In the genomic region with DNA sequence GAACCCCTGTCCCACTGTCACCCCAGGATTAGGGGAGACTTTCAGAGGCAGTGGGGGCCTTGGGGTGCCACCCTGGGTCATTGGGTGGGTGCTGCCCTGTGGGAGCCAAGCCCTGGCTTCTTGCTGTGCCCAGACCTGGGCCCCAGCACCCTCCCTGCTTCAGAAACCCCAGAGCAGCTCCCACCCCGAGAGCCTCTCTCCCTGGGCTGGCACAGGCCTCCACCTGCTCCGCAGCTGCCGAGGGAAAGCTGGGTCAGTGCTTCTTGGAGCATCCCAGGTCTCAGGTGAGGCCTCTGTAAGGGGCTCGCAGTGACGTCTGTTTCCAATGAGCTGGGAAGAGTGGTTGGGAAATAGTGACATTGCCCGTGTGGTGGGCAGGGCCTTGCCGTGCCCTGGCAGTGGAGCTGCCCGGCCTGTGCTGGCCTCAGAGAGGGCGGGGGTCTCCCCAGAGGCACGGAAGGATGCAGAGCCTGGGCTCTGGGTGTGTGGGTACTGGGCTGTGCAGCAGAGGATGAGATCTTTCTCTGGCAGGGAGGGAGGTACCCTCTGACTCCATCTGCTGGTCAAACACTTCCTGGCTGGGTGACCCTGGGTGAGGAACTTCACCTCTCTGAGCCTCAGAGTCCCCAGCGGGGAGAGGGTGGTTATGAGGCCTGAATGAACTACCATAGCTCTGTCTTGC, we compare ENCODE assay signal across 8 cellular contexts. TPM values are rescaled to one million over a fixed set of nuclear protein-coding genes. Genes with fewer than 3 reads are reported as not detected.
DNase-seq lines count a peak whose midpoint lies in the region; ATAC-seq and TF ChIP-seq lines count a peak whose summit lies in the region.

No MANE protein-coding gene starts in this region.

- no peaks in the 10 kb centered on the region for H3K36me3 ChIP-seq in breast epithelium
- peaks cover 0 to 73% (median 40%) of the 10 kb centered on the region in 4 donors for H3K36me3 ChIP-seq in upper lobe of left lung

- H3K9me3 Mint-ChIP-seq in MCF 10A (ENCODE audit: unreplicated experiment) = no peaks in the 10 kb centered on the region

- H3K4me1 ChIP-seq in breast epithelium (peaks cover 8 to 13% of the 10 kb centered on the region in 2 donors), upper lobe of left lung (peaks cover 30 to 54% (median 46%) of the 10 kb centered on the region in 4 donors)

- BruUV-seq in MCF 10A (replicated peaks; lab: Mats Ljungman, UMichigan) = no TSS peak

- WGBS in upper lobe of left lung, 2 donors = 43 to 63% methylated on average over 1 to 11 of the region's 11 CpGs

- H3K27ac ChIP-seq in breast epithelium (peak overlapping the region in 1 of 2 donors; percentile 1), upper lobe of left lung (peak overlapping the region in 3 of 4 donors; percentile 52 to 62 (median 52))

- intact Hi-C loops in MCF 10A (cut with micrococcal nuclease) = loop anchor here (1.0 kb wide), 1 partner anchor 113 kb away; no protein-coding TSS in a partner anchor
- intact Hi-C loops in breast epithelium (cut with DNase I; ENCODE audit: low total_unique reads) = no loop called here

- TF ChIP-seq CTCF in MCF 10A (IDR thresholded peaks at IDR 0.05; ENCODE audit: unreplicated experiment) (peak; percentile 32), breast epithelium (IDR thresholded peaks at IDR 0.05) (no peak), upper lobe of left lung (IDR thresholded peaks at IDR 0.05) (peak in 4 of 6 experiments; percentile 25 to 48 (median 36))

- no peaks in the 10 kb centered on the region for H3K27me3 Mint-ChIP-seq in MCF 10A (ENCODE audit: insufficient read depth, unreplicated experiment)

- peaks cover 93% of the 10 kb centered on the region for H3K36me3 Mint-ChIP-seq in MCF 10A (ENCODE audit: insufficient read depth, unreplicated experiment)

- no peak overlapping the region for H3K27ac Mint-ChIP-seq in MCF 10A (ENCODE audit: low read depth, unreplicated experiment)

- TF ChIP-seq POLR2A in breast epithelium (IDR thresholded peaks at IDR 0.05) (no peak), upper lobe of left lung (IDR thresholded peaks at IDR 0.05) (no peak)

- POLR2A ChIA-PET in MCF 10A (lab: Yijun Ruan, JAX) = interaction anchor here (0.7 to 4.7 kb wide), 6 partner anchors 9 to 43 kb away, joined by 3 to 34 read pairs (median 4); partner anchors contain the start of gene MICALL1

- H3K4me3 ChIP-seq in breast epithelium (no peak overlapping the region), upper lobe of left lung (no peak overlapping the region)

- DNase-seq in MCF 10A (ENCODE audit: unreplicated experiment) = peak; percentile 41
- no peak for DNase-seq in breast epithelium (ENCODE audit: low spot score in 2 of 2)
- peak; percentile 58 for DNase-seq in globus pallidus (ENCODE audit: low spot score)
- DNase-seq in upper lobe of left lung = peak in 1 of 2 donors; percentile 31

- TF ChIP-seq EP300 in upper lobe of left lung (IDR thresholded peaks at IDR 0.05) = no peak

- H3K4me3 Mint-ChIP-seq in MCF 10A (ENCODE audit: unreplicated experiment) = no peak overlapping the region

- CTCF ChIA-PET in MCF 10A (lab: Yijun Ruan, JAX) = interaction anchor here (0.6 to 4.6 kb wide), 9 partner anchors 16 to 67 kb away, joined by 3 to 22 read pairs (median 4); partner anchors contain the start of genes C22orf23, MICALL1 and POLR2F

- H3K9me3 ChIP-seq in breast epithelium (no peaks in the 10 kb centered on the region), upper lobe of left lung (no peaks in the 10 kb centered on the region)

- peaks cover 22% of the 10 kb centered on the region for H3K4me1 Mint-ChIP-seq in MCF 10A (ENCODE audit: insufficient read depth, unreplicated experiment)

- H3K27me3 ChIP-seq in breast epithelium = no peaks in the 10 kb centered on the region
- H3K27me3 ChIP-seq in upper lobe of left lung = no peaks in the 10 kb centered on the region

- ATAC-seq in SK-N-SH treated with all-trans-retinoic acid at 6 μM for 48 hours (peak; percentile 19; the same call in 2 of the 3 replicates), upper lobe of left lung (ENCODE audit: low FRiP score in 2 of 2) (peak in 1 of 2 donors; percentile 19), HG03139 (IDR thresholded peaks at IDR 0.05; ENCODE audit: unreplicated experiment) (no peak), HG02885 (IDR thresholded peaks at IDR 0.05; ENCODE audit: poor library complexity, unreplicated experiment) (no peak), GM18868 (IDR thresholded peaks at IDR 0.05; ENCODE audit: unreplicated experiment) (no peak)

TF ChIP-seq in SK-N-SH treated with all-trans-retinoic acid at 6 μM for 48 hours, 23 proteins besides CTCF, POLR2A, EP300 and RAD21:
- no peak for TF ChIP-seq RARB (CRISPR knock-in tag; IDR thresholded peaks at IDR 0.05)

RNA-seq across cellular contexts. Expression of gene C22orf23, which starts 23.0 kb away (rescaled TPM):
- not detected in 2 replicates for total RNA-seq in MCF 10A (2022)
- under 1 TPM in 1 of 3 donors, not detected in 2; 0.64 TPM for total RNA-seq in breast epithelium
- total RNA-seq in upper lobe of left lung = 1 to 10 TPM in 3 of 6 donors, under 1 TPM in 2, not detected in 1; 0.46 to 7.2 (median 1.2) TPM

RNA-seq across cellular contexts. Expression of gene POLR2F, which starts 23.1 kb away (rescaled TPM):
- 87.5 and 97.6 TPM in 2 replicates for total RNA-seq in MCF 10A (2022)
- total RNA-seq in breast epithelium = 10 to 100 TPM; 66.7 to 93.7 (median 82.4) TPM
- total RNA-seq in upper lobe of left lung = 100 to 1,000 TPM in 2 of 6 donors, 10 to 100 TPM in 4; 48.9 to 152 (median 71.7) TPM

RNA-seq across cellular contexts. Expression of gene MICALL1, which starts 24.3 kb away (rescaled TPM):
- total RNA-seq in MCF 10A (2022) (164 and 165 TPM in 2 replicates), breast epithelium (10 to 100 TPM in 2 of 3 donors, 1 to 10 TPM in 1; 8.6 to 25.6 (median 22.0) TPM), upper lobe of left lung (10 to 100 TPM; 24.3 to 47.1 (median 37.3) TPM)

RNA-seq across cellular contexts. Expression of gene SOX10, which starts 53.9 kb away (rescaled TPM):
- total RNA-seq in MCF 10A (2022) (not detected in 2 replicates), breast epithelium (100 to 1,000 TPM in 1 of 3 donors, 10 to 100 TPM in 1, under 1 TPM in 1; 0.16 to 101 (median 24.9) TPM), upper lobe of left lung (under 1 TPM in 1 of 6 donors, not detected in 5; 0.15 TPM)

Comparison
In these comparisons a context has a peak if more than half of its experiments do, and no peak if none do; other contexts are left out.
1. DNase-seq: peak in MCF 10A (single experiment) and globus pallidus (single experiment); none in breast epithelium (0 of 2).
2. CTCF ChIP-seq: peak in MCF 10A (single experiment) and upper lobe of left lung (4 of 6); none in breast epithelium (0 of 3).